Comparison of ENCODE assay signal across 1 cellular context in the genomic region with DNA sequence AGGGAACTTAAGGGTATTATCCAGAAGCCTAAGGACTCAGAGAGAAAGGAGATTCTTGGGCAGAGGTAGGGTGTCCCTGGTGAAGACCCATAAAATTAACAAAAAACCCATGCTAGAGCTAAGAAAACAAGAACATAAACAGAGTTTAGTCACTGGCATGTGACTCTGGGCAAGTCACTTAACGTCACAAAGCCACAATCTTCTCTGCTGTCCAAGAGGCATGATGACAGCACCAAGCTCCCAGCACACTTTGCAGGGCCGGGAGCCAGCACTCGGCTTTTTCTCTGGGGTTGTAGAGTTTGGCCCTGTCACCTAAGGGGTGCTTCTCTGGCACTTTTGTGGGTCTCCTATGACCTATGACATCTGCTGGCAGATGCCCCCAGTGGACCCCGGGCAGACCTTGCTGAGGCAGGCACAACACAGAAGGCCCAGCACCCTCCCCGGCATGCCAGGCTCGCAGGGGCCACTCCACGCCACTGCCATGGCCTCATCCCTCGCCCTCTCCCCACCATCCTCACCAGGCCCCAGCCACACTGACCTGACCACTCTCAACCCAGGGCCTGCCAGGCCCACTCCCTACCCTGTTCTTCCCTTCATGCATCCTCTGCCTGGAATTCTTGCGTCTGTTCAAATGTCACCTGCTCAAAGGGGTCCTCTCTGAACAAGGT.
TF ChIP-seq lines count a peak whose summit lies in the region.

No MANE protein-coding gene starts in this region.

TF ChIP-seq in HEK293, 187 proteins besides CTCF, POLR2A, EP300 and RAD21 (continued from another document):
- TF ChIP-seq, protein P1, sequence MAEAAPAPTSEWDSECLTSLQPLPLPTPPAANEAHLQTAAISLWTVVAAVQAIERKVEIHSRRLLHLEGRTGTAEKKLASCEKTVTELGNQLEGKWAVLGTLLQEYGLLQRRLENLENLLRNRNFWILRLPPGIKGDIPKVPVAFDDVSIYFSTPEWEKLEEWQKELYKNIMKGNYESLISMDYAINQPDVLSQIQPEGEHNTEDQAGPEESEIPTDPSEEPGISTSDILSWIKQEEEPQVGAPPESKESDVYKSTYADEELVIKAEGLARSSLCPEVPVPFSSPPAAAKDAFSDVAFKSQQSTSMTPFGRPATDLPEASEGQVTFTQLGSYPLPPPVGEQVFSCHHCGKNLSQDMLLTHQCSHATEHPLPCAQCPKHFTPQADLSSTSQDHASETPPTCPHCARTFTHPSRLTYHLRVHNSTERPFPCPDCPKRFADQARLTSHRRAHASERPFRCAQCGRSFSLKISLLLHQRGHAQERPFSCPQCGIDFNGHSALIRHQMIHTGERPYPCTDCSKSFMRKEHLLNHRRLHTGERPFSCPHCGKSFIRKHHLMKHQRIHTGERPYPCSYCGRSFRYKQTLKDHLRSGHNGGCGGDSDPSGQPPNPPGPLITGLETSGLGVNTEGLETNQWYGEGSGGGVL (tag by site-specific recombination; IDR thresholded peaks at IDR 0.05) = no peak
- no peak for TF ChIP-seq ZNF292 (tag by site-specific recombination; IDR thresholded peaks at IDR 0.05; ENCODE audit: borderline replicate concordance, low read depth)
- TF ChIP-seq, protein P2, sequence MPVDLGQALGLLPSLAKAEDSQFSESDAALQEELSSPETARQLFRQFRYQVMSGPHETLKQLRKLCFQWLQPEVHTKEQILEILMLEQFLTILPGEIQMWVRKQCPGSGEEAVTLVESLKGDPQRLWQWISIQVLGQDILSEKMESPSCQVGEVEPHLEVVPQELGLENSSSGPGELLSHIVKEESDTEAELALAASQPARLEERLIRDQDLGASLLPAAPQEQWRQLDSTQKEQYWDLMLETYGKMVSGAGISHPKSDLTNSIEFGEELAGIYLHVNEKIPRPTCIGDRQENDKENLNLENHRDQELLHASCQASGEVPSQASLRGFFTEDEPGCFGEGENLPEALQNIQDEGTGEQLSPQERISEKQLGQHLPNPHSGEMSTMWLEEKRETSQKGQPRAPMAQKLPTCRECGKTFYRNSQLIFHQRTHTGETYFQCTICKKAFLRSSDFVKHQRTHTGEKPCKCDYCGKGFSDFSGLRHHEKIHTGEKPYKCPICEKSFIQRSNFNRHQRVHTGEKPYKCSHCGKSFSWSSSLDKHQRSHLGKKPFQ (tag by site-specific recombination; IDR thresholded peaks at IDR 0.05) = no peak
- TF ChIP-seq, protein P3, sequence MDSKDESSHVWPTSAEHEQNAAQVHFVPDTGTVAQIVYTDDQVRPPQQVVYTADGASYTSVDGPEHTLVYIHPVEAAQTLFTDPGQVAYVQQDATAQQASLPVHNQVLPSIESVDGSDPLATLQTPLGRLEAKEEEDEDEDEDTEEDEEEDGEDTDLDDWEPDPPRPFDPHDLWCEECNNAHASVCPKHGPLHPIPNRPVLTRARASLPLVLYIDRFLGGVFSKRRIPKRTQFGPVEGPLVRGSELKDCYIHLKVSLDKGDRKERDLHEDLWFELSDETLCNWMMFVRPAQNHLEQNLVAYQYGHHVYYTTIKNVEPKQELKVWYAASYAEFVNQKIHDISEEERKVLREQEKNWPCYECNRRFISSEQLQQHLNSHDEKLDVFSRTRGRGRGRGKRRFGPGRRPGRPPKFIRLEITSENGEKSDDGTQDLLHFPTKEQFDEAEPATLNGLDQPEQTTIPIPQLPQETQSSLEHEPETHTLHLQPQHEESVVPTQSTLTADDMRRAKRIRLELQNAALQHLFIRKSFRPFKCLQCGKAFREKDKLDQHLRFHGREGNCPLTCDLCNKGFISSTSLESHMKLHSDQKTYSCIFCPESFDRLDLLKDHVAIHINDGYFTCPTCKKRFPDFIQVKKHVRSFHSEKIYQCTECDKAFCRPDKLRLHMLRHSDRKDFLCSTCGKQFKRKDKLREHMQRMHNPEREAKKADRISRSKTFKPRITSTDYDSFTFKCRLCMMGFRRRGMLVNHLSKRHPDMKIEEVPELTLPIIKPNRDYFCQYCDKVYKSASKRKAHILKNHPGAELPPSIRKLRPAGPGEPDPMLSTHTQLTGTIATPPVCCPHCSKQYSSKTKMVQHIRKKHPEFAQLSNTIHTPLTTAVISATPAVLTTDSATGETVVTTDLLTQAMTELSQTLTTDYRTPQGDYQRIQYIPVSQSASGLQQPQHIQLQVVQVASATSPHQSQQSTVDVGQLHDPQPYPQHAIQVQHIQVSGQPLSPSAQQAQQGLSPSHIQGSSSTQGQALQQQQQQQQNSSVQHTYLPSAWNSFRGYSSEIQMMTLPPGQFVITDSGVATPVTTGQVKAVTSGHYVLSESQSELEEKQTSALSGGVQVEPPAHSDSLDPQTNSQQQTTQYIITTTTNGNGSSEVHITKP (tag by site-specific recombination; IDR thresholded peaks at IDR 0.05) = 0 out of 2 replicates have a peak, but pooled peaks have one; percentile 5
- TF ChIP-seq ZBTB1 (tag by site-specific recombination; IDR thresholded peaks at IDR 0.05) = no peak
- no peak for TF ChIP-seq ZXDB (tag by site-specific recombination; IDR thresholded peaks at IDR 0.05)
